Comparison of ENCODE assay signal across 1 cellular context in genomic region chr5:153445875-153446567, GRCh38.
TF ChIP-seq lines count a peak whose summit lies in the region.

No MANE protein-coding gene starts in this region.

TF ChIP-seq in WTC11, 78 proteins besides CTCF, POLR2A, EP300 and RAD21 (continued from another document):
- no peak for TF ChIP-seq STAT6 (CRISPR knock-in tag; conservative IDR thresholded peaks at IDR 0.05; ENCODE audit: low read depth)
TF ChIP-seq in WTC11: peak in this region for 0.
